In the genomic region with DNA sequence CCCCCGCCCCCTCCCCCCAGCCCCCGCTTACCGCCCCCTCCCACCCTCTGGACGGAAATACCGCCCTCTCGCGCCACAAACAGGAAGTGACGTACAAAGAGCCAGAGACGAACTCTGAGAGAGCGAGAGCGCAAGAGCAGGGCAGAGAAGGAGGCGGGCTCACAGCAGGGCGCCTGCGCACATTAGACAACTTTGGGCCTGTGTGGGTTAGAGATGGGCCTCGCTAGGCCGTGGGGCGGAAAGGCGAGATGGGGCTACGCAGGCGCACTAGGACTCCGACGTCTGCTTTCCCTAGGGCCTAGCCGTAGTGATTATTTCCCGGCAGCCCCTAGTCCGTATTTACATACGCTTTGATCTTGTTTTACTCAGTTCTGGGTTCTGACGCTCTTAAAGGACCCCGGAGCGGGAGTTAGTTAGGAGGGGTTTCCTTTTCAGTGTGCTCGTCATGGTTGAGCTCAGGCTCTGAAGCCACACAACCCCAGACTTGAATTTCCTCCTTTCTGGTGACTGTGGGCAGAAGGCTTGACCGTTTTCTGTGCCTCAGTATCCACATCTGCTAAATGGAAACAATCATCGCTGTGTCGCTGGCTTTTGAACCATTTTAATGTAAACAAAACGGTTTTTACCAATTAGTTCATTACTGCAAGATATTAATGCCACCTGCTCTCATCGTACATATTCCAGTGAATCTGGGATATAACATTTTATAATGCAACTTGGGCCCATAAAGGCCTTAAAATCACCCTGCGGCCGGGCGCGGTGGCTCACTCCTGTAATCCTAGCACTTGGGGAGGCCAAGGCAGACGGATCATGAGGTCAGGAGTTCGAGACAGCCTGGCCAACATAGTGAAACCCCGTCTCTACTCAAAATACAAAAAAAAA, we compare ENCODE assay signal across 1 cellular context.
TF ChIP-seq lines count a peak whose summit lies in the region.

No MANE protein-coding gene starts in this region.

TF ChIP-seq in K562, 482 proteins besides CTCF, POLR2A, EP300 and RAD21 (continued from another document and continues in another):
- TF ChIP-seq, protein P1, sequence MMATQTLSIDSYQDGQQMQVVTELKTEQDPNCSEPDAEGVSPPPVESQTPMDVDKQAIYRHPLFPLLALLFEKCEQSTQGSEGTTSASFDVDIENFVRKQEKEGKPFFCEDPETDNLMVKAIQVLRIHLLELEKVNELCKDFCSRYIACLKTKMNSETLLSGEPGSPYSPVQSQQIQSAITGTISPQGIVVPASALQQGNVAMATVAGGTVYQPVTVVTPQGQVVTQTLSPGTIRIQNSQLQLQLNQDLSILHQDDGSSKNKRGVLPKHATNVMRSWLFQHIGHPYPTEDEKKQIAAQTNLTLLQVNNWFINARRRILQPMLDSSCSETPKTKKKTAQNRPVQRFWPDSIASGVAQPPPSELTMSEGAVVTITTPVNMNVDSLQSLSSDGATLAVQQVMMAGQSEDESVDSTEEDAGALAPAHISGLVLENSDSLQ (IDR thresholded peaks at IDR 0.05), result no peak
- TF ChIP-seq, protein P2, sequence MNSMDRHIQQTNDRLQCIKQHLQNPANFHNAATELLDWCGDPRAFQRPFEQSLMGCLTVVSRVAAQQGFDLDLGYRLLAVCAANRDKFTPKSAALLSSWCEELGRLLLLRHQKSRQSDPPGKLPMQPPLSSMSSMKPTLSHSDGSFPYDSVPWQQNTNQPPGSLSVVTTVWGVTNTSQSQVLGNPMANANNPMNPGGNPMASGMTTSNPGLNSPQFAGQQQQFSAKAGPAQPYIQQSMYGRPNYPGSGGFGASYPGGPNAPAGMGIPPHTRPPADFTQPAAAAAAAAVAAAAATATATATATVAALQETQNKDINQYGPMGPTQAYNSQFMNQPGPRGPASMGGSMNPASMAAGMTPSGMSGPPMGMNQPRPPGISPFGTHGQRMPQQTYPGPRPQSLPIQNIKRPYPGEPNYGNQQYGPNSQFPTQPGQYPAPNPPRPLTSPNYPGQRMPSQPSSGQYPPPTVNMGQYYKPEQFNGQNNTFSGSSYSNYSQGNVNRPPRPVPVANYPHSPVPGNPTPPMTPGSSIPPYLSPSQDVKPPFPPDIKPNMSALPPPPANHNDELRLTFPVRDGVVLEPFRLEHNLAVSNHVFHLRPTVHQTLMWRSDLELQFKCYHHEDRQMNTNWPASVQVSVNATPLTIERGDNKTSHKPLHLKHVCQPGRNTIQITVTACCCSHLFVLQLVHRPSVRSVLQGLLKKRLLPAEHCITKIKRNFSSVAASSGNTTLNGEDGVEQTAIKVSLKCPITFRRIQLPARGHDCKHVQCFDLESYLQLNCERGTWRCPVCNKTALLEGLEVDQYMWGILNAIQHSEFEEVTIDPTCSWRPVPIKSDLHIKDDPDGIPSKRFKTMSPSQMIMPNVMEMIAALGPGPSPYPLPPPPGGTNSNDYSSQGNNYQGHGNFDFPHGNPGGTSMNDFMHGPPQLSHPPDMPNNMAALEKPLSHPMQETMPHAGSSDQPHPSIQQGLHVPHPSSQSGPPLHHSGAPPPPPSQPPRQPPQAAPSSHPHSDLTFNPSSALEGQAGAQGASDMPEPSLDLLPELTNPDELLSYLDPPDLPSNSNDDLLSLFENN (IDR thresholded peaks at IDR 0.05; ENCODE audit: low read depth in 2 of 2, low read length in 2 of 2), result 0 out of 4 replicates have a peak, but pooled peaks of 1 of the 2 experiments have one; percentile 14
- TF ChIP-seq, protein P3, sequence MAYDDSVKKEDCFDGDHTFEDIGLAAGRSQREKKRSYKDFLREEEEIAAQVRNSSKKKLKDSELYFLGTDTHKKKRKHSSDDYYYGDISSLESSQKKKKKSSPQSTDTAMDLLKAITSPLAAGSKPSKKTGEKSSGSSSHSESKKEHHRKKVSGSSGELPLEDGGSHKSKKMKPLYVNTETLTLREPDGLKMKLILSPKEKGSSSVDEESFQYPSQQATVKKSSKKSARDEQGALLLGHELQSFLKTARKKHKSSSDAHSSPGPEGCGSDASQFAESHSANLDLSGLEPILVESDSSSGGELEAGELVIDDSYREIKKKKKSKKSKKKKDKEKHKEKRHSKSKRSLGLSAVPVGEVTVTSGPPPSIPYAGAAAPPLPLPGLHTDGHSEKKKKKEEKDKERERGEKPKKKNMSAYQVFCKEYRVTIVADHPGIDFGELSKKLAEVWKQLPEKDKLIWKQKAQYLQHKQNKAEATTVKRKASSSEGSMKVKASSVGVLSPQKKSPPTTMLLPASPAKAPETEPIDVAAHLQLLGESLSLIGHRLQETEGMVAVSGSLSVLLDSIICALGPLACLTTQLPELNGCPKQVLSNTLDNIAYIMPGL (CRISPR knock-in tag; IDR thresholded peaks at IDR 0.05), result 0 out of 2 replicates have a peak, but pooled peaks have one; percentile 14
- peak; percentile 54 to 94 for TF ChIP-seq FOXA3 (CRISPR knock-in tag; conservative IDR thresholded peaks at IDR 0.05 in 1 of 2, IDR thresholded peaks at IDR 0.05 in 1 of 2)
- TF ChIP-seq, protein P4, sequence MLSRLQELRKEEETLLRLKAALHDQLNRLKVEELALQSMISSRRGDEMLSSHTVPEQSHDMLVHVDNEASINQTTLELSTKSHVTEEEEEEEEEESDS (CRISPR knock-in tag; IDR thresholded peaks at IDR 0.05), result peak; percentile 47; the same call in 1 of the 2 replicates
- TF ChIP-seq XRCC5 (IDR thresholded peaks at IDR 0.05; ENCODE audit: low read depth, low read length), result peak; percentile 53; the same call in 1 of the 2 replicates
- TF ChIP-seq FIP1L1 (IDR thresholded peaks at IDR 0.05; ENCODE audit: low read depth, low read length, poor library complexity, severe bottlenecking), result no peak
- TF ChIP-seq PTRF (tag; IDR thresholded peaks at IDR 0.05), result no peak
- peak; percentile 51; the same call in 1 of the 2 replicates for TF ChIP-seq HCFC1 (IDR thresholded peaks at IDR 0.05; ENCODE audit: low read depth, low read length)
- no peak for TF ChIP-seq ZNF444 (CRISPR knock-in tag; IDR thresholded peaks at IDR 0.05)
- TF ChIP-seq MCM3 (IDR thresholded peaks at IDR 0.05), result no peak
- TF ChIP-seq NR2F6 (CRISPR knock-in tag; IDR thresholded peaks at IDR 0.05), result no peak
- no peak for TF ChIP-seq ZNF3 (CRISPR knock-in tag; IDR thresholded peaks at IDR 0.05)
- TF ChIP-seq ZNF134 (CRISPR knock-in tag; conservative IDR thresholded peaks at IDR 0.05), result no peak
- TF ChIP-seq, protein P5, sequence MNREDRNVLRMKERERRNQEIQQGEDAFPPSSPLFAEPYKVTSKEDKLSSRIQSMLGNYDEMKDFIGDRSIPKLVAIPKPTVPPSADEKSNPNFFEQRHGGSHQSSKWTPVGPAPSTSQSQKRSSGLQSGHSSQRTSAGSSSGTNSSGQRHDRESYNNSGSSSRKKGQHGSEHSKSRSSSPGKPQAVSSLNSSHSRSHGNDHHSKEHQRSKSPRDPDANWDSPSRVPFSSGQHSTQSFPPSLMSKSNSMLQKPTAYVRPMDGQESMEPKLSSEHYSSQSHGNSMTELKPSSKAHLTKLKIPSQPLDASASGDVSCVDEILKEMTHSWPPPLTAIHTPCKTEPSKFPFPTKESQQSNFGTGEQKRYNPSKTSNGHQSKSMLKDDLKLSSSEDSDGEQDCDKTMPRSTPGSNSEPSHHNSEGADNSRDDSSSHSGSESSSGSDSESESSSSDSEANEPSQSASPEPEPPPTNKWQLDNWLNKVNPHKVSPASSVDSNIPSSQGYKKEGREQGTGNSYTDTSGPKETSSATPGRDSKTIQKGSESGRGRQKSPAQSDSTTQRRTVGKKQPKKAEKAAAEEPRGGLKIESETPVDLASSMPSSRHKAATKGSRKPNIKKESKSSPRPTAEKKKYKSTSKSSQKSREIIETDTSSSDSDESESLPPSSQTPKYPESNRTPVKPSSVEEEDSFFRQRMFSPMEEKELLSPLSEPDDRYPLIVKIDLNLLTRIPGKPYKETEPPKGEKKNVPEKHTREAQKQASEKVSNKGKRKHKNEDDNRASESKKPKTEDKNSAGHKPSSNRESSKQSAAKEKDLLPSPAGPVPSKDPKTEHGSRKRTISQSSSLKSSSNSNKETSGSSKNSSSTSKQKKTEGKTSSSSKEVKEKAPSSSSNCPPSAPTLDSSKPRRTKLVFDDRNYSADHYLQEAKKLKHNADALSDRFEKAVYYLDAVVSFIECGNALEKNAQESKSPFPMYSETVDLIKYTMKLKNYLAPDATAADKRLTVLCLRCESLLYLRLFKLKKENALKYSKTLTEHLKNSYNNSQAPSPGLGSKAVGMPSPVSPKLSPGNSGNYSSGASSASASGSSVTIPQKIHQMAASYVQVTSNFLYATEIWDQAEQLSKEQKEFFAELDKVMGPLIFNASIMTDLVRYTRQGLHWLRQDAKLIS (CRISPR knock-in tag; IDR thresholded peaks at IDR 0.05), result 0 out of 2 replicates have a peak, but pooled peaks have one; percentile 39
- TF ChIP-seq ZNF121 (CRISPR knock-in tag; conservative IDR thresholded peaks at IDR 0.05), result no peak
- no peak for TF ChIP-seq RBM17 (IDR thresholded peaks at IDR 0.05; ENCODE audit: borderline replicate concordance, low read depth, low read length)
- TF ChIP-seq, protein P6, sequence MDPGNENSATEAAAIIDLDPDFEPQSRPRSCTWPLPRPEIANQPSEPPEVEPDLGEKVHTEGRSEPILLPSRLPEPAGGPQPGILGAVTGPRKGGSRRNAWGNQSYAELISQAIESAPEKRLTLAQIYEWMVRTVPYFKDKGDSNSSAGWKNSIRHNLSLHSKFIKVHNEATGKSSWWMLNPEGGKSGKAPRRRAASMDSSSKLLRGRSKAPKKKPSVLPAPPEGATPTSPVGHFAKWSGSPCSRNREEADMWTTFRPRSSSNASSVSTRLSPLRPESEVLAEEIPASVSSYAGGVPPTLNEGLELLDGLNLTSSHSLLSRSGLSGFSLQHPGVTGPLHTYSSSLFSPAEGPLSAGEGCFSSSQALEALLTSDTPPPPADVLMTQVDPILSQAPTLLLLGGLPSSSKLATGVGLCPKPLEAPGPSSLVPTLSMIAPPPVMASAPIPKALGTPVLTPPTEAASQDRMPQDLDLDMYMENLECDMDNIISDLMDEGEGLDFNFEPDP (CRISPR knock-in tag; IDR thresholded peaks at IDR 0.05), result no peak
- TF ChIP-seq ZNF311 (CRISPR knock-in tag; IDR thresholded peaks at IDR 0.05), result no peak
- TF ChIP-seq, protein P7, sequence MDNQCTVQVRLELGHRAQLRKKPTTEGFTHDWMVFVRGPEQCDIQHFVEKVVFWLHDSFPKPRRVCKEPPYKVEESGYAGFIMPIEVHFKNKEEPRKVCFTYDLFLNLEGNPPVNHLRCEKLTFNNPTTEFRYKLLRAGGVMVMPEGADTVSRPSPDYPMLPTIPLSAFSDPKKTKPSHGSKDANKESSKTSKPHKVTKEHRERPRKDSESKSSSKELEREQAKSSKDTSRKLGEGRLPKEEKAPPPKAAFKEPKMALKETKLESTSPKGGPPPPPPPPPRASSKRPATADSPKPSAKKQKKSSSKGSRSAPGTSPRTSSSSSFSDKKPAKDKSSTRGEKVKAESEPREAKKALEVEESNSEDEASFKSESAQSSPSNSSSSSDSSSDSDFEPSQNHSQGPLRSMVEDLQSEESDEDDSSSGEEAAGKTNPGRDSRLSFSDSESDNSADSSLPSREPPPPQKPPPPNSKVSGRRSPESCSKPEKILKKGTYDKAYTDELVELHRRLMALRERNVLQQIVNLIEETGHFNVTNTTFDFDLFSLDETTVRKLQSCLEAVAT (IDR thresholded peaks at IDR 0.05), result peak in 1 of 2 experiments; percentile 52; a peak in 1 of 4 replicates
- no peak for TF ChIP-seq MED1 (CRISPR knock-in tag; IDR thresholded peaks at IDR 0.05; ENCODE audit: borderline replicate concordance)
- TF ChIP-seq IRF2 (CRISPR knock-in tag; IDR thresholded peaks at IDR 0.05), result no peak
- no peak for TF ChIP-seq FOXA1 (IDR thresholded peaks at IDR 0.05; ENCODE audit: borderline replicate concordance)
- TF ChIP-seq LEF1 (IDR thresholded peaks at IDR 0.05), result peak; percentile 99
- peak; percentile 14; the same call in 1 of the 2 replicates for TF ChIP-seq ATF7 (IDR thresholded peaks at IDR 0.05)
- TF ChIP-seq, protein P8, sequence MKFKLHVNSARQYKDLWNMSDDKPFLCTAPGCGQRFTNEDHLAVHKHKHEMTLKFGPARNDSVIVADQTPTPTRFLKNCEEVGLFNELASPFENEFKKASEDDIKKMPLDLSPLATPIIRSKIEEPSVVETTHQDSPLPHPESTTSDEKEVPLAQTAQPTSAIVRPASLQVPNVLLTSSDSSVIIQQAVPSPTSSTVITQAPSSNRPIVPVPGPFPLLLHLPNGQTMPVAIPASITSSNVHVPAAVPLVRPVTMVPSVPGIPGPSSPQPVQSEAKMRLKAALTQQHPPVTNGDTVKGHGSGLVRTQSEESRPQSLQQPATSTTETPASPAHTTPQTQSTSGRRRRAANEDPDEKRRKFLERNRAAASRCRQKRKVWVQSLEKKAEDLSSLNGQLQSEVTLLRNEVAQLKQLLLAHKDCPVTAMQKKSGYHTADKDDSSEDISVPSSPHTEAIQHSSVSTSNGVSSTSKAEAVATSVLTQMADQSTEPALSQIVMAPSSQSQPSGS (CRISPR knock-in tag; IDR thresholded peaks at IDR 0.05), result no peak
- no peak for TF ChIP-seq ZC3H11A (IDR thresholded peaks at IDR 0.05; ENCODE audit: low read depth, low read length)
- TF ChIP-seq ELF2 (CRISPR knock-in tag; IDR thresholded peaks at IDR 0.05), result 0 out of 2 replicates have a peak, but pooled peaks have one; percentile 48
- peak; percentile 58 for TF ChIP-seq TBP (optimal IDR thresholded peaks at IDR 0.05; ENCODE audit: low read depth, low read length)
- no peak for TF ChIP-seq SLC30A9 (CRISPR knock-in tag; IDR thresholded peaks at IDR 0.05)
- TF ChIP-seq, protein P9, sequence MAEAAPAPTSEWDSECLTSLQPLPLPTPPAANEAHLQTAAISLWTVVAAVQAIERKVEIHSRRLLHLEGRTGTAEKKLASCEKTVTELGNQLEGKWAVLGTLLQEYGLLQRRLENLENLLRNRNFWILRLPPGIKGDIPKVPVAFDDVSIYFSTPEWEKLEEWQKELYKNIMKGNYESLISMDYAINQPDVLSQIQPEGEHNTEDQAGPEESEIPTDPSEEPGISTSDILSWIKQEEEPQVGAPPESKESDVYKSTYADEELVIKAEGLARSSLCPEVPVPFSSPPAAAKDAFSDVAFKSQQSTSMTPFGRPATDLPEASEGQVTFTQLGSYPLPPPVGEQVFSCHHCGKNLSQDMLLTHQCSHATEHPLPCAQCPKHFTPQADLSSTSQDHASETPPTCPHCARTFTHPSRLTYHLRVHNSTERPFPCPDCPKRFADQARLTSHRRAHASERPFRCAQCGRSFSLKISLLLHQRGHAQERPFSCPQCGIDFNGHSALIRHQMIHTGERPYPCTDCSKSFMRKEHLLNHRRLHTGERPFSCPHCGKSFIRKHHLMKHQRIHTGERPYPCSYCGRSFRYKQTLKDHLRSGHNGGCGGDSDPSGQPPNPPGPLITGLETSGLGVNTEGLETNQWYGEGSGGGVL (CRISPR knock-in tag; IDR thresholded peaks at IDR 0.05), result no peak
- TF ChIP-seq MIER1 (IDR thresholded peaks at IDR 0.05; ENCODE audit: low read depth), result 0 out of 2 replicates have a peak, but pooled peaks have one; percentile 33
- TF ChIP-seq, protein P10, sequence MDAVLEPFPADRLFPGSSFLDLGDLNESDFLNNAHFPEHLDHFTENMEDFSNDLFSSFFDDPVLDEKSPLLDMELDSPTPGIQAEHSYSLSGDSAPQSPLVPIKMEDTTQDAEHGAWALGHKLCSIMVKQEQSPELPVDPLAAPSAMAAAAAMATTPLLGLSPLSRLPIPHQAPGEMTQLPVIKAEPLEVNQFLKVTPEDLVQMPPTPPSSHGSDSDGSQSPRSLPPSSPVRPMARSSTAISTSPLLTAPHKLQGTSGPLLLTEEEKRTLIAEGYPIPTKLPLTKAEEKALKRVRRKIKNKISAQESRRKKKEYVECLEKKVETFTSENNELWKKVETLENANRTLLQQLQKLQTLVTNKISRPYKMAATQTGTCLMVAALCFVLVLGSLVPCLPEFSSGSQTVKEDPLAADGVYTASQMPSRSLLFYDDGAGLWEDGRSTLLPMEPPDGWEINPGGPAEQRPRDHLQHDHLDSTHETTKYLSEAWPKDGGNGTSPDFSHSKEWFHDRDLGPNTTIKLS (IDR thresholded peaks at IDR 0.05; ENCODE audit: borderline replicate concordance, low read depth), result no peak
- TF ChIP-seq SAP30 (IDR thresholded peaks at IDR 0.05; ENCODE audit: borderline replicate concordance, insufficient read depth, low read depth, low read length, poor library complexity, severe bottlenecking), result no peak
- TF ChIP-seq CBFA2T3 (IDR thresholded peaks at IDR 0.05), result no peak
